1 cellular context compared by ENCODE assay signal in the genomic region with DNA sequence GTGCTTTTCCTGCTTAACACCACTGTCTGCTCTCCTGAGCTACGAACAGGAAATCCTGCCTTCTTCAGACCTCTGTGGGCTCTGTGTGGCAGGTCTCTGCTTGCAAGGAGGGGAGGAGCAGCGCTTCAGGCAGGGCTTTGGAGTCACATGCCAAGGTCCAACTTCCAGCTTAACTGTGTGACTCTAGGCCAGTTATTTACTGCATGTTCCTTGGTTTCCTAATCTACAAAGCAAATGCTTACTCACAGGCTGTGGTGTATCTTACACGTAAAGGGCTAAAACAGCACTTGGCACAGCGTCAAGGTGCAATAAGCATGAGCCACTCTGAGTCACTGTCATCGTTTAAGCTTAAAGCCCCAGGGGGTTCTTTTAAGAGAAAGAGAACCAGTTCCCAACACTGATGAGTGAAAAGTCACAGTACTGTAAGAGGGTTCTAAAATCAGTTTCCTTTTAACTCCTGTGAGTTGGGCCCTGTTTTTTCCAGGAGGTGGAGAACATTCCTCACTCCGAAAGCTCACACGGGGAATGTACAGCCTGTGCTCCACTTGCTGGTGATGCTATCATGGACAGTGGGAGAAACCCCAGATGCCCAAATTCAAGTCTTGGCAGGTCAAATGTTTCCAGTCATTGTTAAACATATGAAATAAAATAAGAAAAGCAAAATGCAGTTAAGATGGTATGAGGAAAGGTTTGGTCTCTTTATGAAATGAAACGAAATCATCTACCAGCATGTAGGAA.
A peak's percentile ranks its signal among the peaks of the same experiment; 100 is the strongest.
TF ChIP-seq lines count a peak whose summit lies in the region.

No MANE protein-coding gene starts in this region.

TF ChIP-seq in HEK293, 187 proteins besides CTCF, POLR2A, EP300 and RAD21 (continued from another document and continues in another):
- TF ChIP-seq ZSCAN23 (tag by site-specific recombination; IDR thresholded peaks at IDR 0.05) (peak; percentile 77; the same call in 1 of the 2 replicates), ZNF132 (tag by site-specific recombination; IDR thresholded peaks at IDR 0.05; ENCODE audit: borderline replicate concordance) (no peak), ZNF169 (tag by site-specific recombination; IDR thresholded peaks at IDR 0.05) (no peak), ZNF521 (tag by site-specific recombination; IDR thresholded peaks at IDR 0.05) (no peak), ZNF138 (tag by site-specific recombination; IDR thresholded peaks at IDR 0.05; ENCODE audit: borderline replicate concordance) (no peak), ZNF341 (tag by site-specific recombination; IDR thresholded peaks at IDR 0.05; ENCODE audit: low read depth) (peak; percentile 50), ZNF514 (tag by site-specific recombination; IDR thresholded peaks at IDR 0.05) (no peak), ZNF19 (tag by site-specific recombination; IDR thresholded peaks at IDR 0.05; ENCODE audit: low read depth) (no peak), ZNF555 (tag by site-specific recombination; conservative IDR thresholded peaks at IDR 0.05) (no peak), ZNF426 (tag by site-specific recombination; IDR thresholded peaks at IDR 0.05) (no peak), ZIC2 (tag by site-specific recombination; IDR thresholded peaks at IDR 0.05) (no peak), ZNF701 (tag by site-specific recombination; IDR thresholded peaks at IDR 0.05) (no peak), ZNF157 (tag by site-specific recombination; IDR thresholded peaks at IDR 0.05) (no peak), ZNF394 (tag by site-specific recombination; IDR thresholded peaks at IDR 0.05; ENCODE audit: borderline replicate concordance) (peak; percentile 82; the same call in 1 of the 2 replicates), KLF1 (tag by site-specific recombination; IDR thresholded peaks at IDR 0.05) (peak; percentile 61), ZNF658 (tag by site-specific recombination; IDR thresholded peaks at IDR 0.05) (no peak), ZNF24 (tag by site-specific recombination; IDR thresholded peaks at IDR 0.05) (peak; percentile 82; the same call in 1 of the 2 replicates), GLI4 (tag by site-specific recombination; IDR thresholded peaks at IDR 0.05) (no peak), ZNF37A (tag by site-specific recombination; IDR thresholded peaks at IDR 0.05) (no peak), IKZF3 (tag by site-specific recombination; IDR thresholded peaks at IDR 0.05) (peak; percentile 95), KLF16 (tag by site-specific recombination; IDR thresholded peaks at IDR 0.05) (no peak), ZNF561 (tag by site-specific recombination; IDR thresholded peaks at IDR 0.05; ENCODE audit: borderline replicate concordance) (peak; percentile 79), TCF7L2 (IDR thresholded peaks at IDR 0.05; ENCODE audit: borderline replicate concordance, low read depth, low read length) (no peak), ZNF548 (tag by site-specific recombination; IDR thresholded peaks at IDR 0.05) (no peak), SALL2 (tag by site-specific recombination; IDR thresholded peaks at IDR 0.05; ENCODE audit: borderline replicate concordance) (no peak), ZNF2 (tag by site-specific recombination; IDR thresholded peaks at IDR 0.05) (peak; percentile 79; the same call in 1 of the 2 replicates), BCL11A (tag by site-specific recombination; IDR thresholded peaks at IDR 0.05; ENCODE audit: low read depth) (peak; percentile 92), ZNF223 (tag by site-specific recombination; IDR thresholded peaks at IDR 0.05) (no peak), SP2 (tag by site-specific recombination; IDR thresholded peaks at IDR 0.05) (peak; percentile 58), ZNF776 (tag by site-specific recombination; IDR thresholded peaks at IDR 0.05; ENCODE audit: borderline replicate concordance) (no peak), ZNF707 (tag by site-specific recombination; IDR thresholded peaks at IDR 0.05) (no peak), ZNF510 (tag by site-specific recombination; IDR thresholded peaks at IDR 0.05; ENCODE audit: insufficient replicate concordance) (no peak), ZNF624 (tag by site-specific recombination; IDR thresholded peaks at IDR 0.05) (no peak), ZFP69B (tag by site-specific recombination; IDR thresholded peaks at IDR 0.05) (peak; percentile 57)
- TF ChIP-seq, protein P1, sequence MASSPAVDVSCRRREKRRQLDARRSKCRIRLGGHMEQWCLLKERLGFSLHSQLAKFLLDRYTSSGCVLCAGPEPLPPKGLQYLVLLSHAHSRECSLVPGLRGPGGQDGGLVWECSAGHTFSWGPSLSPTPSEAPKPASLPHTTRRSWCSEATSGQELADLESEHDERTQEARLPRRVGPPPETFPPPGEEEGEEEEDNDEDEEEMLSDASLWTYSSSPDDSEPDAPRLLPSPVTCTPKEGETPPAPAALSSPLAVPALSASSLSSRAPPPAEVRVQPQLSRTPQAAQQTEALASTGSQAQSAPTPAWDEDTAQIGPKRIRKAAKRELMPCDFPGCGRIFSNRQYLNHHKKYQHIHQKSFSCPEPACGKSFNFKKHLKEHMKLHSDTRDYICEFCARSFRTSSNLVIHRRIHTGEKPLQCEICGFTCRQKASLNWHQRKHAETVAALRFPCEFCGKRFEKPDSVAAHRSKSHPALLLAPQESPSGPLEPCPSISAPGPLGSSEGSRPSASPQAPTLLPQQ (tag by site-specific recombination; IDR thresholded peaks at IDR 0.05): peak; percentile 85
- TF ChIP-seq, protein P2, sequence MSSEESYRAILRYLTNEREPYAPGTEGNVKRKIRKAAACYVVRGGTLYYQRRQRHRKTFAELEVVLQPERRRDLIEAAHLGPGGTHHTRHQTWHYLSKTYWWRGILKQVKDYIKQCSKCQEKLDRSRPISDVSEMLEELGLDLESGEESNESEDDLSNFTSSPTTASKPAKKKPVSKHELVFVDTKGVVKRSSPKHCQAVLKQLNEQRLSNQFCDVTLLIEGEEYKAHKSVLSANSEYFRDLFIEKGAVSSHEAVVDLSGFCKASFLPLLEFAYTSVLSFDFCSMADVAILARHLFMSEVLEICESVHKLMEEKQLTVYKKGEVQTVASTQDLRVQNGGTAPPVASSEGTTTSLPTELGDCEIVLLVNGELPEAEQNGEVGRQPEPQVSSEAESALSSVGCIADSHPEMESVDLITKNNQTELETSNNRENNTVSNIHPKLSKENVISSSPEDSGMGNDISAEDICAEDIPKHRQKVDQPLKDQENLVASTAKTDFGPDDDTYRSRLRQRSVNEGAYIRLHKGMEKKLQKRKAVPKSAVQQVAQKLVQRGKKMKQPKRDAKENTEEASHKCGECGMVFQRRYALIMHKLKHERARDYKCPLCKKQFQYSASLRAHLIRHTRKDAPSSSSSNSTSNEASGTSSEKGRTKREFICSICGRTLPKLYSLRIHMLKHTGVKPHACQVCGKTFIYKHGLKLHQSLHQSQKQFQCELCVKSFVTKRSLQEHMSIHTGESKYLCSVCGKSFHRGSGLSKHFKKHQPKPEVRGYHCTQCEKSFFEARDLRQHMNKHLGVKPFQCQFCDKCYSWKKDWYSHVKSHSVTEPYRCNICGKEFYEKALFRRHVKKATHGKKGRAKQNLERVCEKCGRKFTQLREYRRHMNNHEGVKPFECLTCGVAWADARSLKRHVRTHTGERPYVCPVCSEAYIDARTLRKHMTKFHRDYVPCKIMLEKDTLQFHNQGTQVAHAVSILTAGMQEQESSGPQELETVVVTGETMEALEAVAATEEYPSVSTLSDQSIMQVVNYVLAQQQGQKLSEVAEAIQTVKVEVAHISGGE (tag by site-specific recombination; conservative IDR thresholded peaks at IDR 0.05; ENCODE audit: low read depth): 0 out of 2 replicates have a peak, but pooled peaks have one; percentile 21
- TF ChIP-seq, protein P3, sequence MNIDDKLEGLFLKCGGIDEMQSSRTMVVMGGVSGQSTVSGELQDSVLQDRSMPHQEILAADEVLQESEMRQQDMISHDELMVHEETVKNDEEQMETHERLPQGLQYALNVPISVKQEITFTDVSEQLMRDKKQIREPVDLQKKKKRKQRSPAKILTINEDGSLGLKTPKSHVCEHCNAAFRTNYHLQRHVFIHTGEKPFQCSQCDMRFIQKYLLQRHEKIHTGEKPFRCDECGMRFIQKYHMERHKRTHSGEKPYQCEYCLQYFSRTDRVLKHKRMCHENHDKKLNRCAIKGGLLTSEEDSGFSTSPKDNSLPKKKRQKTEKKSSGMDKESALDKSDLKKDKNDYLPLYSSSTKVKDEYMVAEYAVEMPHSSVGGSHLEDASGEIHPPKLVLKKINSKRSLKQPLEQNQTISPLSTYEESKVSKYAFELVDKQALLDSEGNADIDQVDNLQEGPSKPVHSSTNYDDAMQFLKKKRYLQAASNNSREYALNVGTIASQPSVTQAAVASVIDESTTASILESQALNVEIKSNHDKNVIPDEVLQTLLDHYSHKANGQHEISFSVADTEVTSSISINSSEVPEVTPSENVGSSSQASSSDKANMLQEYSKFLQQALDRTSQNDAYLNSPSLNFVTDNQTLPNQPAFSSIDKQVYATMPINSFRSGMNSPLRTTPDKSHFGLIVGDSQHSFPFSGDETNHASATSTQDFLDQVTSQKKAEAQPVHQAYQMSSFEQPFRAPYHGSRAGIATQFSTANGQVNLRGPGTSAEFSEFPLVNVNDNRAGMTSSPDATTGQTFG (tag by site-specific recombination; IDR thresholded peaks at IDR 0.05; ENCODE audit: borderline replicate concordance): no peak
- TF ChIP-seq, protein P4, sequence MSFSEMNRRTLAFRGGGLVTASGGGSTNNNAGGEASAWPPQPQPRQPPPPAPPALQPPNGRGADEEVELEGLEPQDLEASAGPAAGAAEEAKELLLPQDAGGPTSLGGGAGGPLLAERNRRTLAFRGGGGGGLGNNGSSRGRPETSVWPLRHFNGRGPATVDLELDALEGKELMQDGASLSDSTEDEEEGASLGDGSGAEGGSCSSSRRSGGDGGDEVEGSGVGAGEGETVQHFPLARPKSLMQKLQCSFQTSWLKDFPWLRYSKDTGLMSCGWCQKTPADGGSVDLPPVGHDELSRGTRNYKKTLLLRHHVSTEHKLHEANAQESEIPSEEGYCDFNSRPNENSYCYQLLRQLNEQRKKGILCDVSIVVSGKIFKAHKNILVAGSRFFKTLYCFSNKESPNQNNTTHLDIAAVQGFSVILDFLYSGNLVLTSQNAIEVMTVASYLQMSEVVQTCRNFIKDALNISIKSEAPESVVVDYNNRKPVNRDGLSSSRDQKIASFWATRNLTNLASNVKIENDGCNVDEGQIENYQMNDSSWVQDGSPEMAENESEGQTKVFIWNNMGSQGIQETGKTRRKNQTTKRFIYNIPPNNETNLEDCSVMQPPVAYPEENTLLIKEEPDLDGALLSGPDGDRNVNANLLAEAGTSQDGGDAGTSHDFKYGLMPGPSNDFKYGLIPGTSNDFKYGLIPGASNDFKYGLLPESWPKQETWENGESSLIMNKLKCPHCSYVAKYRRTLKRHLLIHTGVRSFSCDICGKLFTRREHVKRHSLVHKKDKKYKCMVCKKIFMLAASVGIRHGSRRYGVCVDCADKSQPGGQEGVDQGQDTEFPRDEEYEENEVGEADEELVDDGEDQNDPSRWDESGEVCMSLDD (tag by site-specific recombination; IDR thresholded peaks at IDR 0.05): no peak
- TF ChIP-seq, protein P5, sequence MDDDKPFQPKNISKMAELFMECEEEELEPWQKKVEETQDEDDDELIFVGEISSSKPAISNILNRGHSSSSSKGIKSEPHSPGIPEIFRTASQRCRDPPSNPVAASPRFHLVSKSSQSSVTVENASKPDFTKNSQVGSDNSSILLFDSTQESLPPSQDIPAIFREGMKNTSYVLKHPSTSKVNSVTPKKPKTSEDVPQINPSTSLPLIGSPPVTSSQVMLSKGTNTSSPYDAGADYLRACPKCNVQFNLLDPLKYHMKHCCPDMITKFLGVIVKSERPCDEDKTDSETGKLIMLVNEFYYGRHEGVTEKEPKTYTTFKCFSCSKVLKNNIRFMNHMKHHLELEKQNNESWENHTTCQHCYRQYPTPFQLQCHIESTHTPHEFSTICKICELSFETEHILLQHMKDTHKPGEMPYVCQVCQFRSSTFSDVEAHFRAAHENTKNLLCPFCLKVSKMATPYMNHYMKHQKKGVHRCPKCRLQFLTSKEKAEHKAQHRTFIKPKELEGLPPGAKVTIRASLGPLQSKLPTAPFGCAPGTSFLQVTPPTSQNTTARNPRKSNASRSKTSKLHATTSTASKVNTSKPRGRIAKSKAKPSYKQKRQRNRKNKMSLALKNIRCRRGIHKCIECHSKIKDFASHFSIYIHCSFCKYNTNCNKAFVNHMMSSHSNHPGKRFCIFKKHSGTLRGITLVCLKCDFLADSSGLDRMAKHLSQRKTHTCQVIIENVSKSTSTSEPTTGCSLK (tag by site-specific recombination; IDR thresholded peaks at IDR 0.05): no peak
- TF ChIP-seq, protein P6, sequence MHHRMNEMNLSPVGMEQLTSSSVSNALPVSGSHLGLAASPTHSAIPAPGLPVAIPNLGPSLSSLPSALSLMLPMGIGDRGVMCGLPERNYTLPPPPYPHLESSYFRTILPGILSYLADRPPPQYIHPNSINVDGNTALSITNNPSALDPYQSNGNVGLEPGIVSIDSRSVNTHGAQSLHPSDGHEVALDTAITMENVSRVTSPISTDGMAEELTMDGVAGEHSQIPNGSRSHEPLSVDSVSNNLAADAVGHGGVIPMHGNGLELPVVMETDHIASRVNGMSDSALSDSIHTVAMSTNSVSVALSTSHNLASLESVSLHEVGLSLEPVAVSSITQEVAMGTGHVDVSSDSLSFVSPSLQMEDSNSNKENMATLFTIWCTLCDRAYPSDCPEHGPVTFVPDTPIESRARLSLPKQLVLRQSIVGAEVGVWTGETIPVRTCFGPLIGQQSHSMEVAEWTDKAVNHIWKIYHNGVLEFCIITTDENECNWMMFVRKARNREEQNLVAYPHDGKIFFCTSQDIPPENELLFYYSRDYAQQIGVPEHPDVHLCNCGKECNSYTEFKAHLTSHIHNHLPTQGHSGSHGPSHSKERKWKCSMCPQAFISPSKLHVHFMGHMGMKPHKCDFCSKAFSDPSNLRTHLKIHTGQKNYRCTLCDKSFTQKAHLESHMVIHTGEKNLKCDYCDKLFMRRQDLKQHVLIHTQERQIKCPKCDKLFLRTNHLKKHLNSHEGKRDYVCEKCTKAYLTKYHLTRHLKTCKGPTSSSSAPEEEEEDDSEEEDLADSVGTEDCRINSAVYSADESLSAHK (tag by site-specific recombination; IDR thresholded peaks at IDR 0.05): peak; percentile 84
- TF ChIP-seq, protein P7, sequence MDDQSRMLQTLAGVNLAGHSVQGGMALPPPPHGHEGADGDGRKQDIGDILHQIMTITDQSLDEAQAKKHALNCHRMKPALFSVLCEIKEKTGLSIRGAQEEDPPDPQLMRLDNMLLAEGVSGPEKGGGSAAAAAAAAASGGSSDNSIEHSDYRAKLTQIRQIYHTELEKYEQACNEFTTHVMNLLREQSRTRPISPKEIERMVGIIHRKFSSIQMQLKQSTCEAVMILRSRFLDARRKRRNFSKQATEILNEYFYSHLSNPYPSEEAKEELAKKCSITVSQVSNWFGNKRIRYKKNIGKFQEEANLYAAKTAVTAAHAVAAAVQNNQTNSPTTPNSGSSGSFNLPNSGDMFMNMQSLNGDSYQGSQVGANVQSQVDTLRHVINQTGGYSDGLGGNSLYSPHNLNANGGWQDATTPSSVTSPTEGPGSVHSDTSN (CRISPR knock-in tag; IDR thresholded peaks at IDR 0.05): no peak
- TF ChIP-seq, protein P8, sequence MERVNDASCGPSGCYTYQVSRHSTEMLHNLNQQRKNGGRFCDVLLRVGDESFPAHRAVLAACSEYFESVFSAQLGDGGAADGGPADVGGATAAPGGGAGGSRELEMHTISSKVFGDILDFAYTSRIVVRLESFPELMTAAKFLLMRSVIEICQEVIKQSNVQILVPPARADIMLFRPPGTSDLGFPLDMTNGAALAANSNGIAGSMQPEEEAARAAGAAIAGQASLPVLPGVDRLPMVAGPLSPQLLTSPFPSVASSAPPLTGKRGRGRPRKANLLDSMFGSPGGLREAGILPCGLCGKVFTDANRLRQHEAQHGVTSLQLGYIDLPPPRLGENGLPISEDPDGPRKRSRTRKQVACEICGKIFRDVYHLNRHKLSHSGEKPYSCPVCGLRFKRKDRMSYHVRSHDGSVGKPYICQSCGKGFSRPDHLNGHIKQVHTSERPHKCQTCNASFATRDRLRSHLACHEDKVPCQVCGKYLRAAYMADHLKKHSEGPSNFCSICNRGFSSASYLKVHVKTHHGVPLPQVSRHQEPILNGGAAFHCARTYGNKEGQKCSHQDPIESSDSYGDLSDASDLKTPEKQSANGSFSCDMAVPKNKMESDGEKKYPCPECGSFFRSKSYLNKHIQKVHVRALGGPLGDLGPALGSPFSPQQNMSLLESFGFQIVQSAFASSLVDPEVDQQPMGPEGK (tag by site-specific recombination; IDR thresholded peaks at IDR 0.05): peak; percentile 62
